1 cellular context compared by ENCODE assay signal in the genomic region with DNA sequence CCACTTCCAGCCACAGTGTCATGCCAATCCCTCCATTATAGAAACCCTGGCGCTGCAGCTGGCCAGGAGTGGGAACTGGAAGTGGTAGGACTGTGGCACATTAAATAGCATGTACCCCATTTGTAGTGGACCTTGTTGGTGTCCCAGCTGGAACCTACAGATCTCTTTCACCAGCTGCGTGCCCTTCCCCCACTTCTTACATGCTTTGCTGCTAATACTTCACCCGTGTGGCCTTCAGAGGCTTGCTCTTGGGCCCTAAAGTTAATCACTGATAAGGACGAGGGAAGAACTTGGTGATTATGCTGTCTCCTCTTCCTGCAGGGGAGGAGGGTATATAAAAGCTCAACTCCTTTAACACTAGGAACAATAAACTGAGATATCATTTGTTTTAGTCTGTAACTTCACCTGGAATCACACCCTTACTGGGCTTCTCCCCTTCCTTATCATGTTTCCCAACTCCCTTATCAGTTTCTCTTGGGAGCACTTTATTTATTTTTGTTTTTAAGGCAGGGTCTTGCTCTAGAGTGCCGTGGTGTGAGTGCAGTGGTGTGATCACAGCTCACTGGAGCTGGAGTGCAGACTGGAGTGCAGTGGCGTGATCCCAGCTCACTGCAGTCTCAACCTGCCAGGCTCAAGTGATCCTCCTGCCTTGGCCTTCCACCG.
TF ChIP-seq lines count a peak whose summit lies in the region.

No MANE protein-coding gene starts in this region.

TF ChIP-seq in GM23338, 12 proteins besides CTCF, POLR2A, EP300 and RAD21:
- TF ChIP-seq, protein P1, sequence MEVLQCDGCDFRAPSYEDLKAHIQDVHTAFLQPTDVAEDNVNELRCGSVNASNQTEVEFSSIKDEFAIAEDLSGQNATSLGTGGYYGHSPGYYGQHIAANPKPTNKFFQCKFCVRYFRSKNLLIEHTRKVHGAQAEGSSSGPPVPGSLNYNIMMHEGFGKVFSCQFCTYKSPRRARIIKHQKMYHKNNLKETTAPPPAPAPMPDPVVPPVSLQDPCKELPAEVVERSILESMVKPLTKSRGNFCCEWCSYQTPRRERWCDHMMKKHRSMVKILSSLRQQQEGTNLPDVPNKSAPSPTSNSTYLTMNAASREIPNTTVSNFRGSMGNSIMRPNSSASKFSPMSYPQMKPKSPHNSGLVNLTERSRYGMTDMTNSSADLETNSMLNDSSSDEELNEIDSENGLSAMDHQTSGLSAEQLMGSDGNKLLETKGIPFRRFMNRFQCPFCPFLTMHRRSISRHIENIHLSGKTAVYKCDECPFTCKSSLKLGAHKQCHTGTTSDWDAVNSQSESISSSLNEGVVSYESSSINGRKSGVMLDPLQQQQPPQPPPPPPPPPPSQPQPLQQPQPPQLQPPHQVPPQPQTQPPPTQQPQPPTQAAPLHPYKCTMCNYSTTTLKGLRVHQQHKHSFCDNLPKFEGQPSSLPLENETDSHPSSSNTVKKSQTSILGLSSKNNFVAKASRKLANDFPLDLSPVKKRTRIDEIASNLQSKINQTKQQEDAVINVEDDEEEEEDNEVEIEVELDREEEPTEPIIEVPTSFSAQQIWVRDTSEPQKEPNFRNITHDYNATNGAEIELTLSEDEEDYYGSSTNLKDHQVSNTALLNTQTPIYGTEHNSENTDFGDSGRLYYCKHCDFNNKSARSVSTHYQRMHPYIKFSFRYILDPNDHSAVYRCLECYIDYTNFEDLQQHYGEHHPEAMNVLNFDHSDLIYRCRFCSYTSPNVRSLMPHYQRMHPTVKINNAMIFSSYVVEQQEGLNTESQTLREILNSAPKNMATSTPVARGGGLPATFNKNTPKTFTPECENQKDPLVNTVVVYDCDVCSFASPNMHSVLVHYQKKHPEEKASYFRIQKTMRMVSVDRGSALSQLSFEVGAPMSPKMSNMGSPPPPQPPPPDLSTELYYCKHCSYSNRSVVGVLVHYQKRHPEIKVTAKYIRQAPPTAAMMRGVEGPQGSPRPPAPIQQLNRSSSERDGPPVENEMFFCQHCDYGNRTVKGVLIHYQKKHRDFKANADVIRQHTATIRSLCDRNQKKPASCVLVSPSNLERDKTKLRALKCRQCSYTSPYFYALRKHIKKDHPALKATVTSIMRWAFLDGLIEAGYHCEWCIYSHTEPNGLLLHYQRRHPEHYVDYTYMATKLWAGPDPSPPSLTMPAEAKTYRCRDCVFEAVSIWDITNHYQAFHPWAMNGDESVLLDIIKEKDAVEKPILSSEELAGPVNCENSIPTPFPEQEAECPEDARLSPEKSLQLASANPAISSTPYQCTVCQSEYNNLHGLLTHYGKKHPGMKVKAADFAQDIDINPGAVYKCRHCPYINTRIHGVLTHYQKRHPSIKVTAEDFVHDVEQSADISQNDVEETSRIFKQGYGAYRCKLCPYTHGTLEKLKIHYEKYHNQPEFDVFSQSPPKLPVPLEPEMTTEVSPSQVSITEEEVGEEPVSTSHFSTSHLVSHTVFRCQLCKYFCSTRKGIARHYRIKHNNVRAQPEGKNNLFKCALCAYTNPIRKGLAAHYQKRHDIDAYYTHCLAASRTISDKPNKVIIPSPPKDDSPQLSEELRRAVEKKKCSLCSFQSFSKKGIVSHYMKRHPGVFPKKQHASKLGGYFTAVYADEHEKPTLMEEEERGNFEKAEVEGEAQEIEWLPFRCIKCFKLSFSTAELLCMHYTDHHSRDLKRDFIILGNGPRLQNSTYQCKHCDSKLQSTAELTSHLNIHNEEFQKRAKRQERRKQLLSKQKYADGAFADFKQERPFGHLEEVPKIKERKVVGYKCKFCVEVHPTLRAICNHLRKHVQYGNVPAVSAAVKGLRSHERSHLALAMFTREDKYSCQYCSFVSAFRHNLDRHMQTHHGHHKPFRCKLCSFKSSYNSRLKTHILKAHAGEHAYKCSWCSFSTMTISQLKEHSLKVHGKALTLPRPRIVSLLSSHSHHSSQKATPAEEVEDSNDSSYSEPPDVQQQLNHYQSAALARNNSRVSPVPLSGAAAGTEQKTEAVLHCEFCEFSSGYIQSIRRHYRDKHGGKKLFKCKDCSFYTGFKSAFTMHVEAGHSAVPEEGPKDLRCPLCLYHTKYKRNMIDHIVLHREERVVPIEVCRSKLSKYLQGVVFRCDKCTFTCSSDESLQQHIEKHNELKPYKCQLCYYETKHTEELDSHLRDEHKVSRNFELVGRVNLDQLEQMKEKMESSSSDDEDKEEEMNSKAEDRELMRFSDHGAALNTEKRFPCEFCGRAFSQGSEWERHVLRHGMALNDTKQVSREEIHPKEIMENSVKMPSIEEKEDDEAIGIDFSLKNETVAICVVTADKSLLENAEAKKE (CRISPR knock-in tag; IDR thresholded peaks at IDR 0.05): no peak
- no peak for TF ChIP-seq STAT1 (IDR thresholded peaks at IDR 0.05; ENCODE audit: unreplicated experiment)
- no peak for TF ChIP-seq JUNB (IDR thresholded peaks at IDR 0.05; ENCODE audit: unreplicated experiment)
- TF ChIP-seq ZNF331 (CRISPR knock-in tag; IDR thresholded peaks at IDR 0.05; ENCODE audit: low read depth): no peak
- no peak for TF ChIP-seq EZH2phosphoT487 (IDR thresholded peaks at IDR 0.05; ENCODE audit: unreplicated experiment)
- TF ChIP-seq EZH2 (IDR thresholded peaks at IDR 0.05; ENCODE audit: low read depth, unreplicated experiment): no peak
- no peak for TF ChIP-seq NANOG (IDR thresholded peaks at IDR 0.05; ENCODE audit: borderline replicate concordance)
- TF ChIP-seq ZNF114 (CRISPR knock-in tag; IDR thresholded peaks at IDR 0.05): no peak
- TF ChIP-seq CREB1 (CRISPR knock-in tag; IDR thresholded peaks at IDR 0.05; ENCODE audit: low read depth): no peak
TF ChIP-seq in GM23338: peak in this region for 0.
